1 cellular context compared by ENCODE assay signal in genomic region chr20:22503577-22503976, GRCh38.
TF ChIP-seq lines count a peak whose summit lies in the region.

No MANE protein-coding gene starts in this region.

TF ChIP-seq in GM23338, 12 proteins besides CTCF, POLR2A, EP300 and RAD21 (continued from another document):
- TF ChIP-seq ZNF462 (CRISPR knock-in tag; IDR thresholded peaks at IDR 0.05) (no peak), ETS1 (IDR thresholded peaks at IDR 0.05) (no peak), STAT1 (IDR thresholded peaks at IDR 0.05; ENCODE audit: unreplicated experiment) (no peak), NANOG (IDR thresholded peaks at IDR 0.05; ENCODE audit: borderline replicate concordance) (no peak), ZNF331 (CRISPR knock-in tag; IDR thresholded peaks at IDR 0.05; ENCODE audit: low read depth) (no peak)
